27 cellular contexts compared by ENCODE assay signal in the genomic region with DNA sequence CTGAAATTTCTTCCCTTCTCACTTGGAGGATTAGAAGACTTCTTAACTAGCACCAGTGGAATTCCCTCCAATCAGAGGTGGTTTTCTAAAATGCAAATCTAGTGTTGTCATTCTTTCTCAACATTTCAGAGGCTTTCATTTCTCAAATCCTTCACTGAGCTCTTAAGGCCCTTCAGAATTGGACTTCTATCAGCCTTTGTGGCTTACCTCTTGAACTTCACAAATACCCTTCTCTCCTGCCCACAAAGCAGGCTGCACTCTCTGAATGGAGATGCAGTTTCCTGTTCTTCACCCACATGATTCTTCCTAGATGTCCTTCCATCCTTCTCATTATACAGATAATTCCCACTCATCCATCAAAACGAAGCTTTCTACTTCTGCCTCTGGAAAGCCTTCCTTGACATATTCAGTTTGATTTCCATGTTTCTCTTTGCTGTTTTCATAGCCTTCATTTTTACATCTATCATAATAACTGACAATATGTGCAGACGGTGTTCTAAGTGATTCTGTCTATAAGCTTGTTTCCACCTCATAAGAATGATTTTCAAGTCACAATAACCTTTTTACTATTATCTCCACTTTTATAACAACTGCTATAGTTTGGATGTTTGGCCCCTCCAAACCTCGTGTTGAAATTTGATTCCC.
"Had no signal": no experiment of that assay in that cellular context is flagged by ENCODE, and none has a peak within 500 bp of the region (broad histone marks: within the 10 kb centered on the region; RNA-seq: fewer than 3 reads in every experiment).

No MANE protein-coding gene starts in this region.

- H3K36me3 ChIP-seq: neural progenitor cell, ovary, right lobe of liver, sigmoid colon, stomach, thoracic aorta, thyroid gland, tibial nerve, upper lobe of left lung, vagina had no signal

- H3K4me3 ChIP-seq: neural progenitor cell, ovary, psoas muscle, right lobe of liver, sigmoid colon, stomach, thoracic aorta, thyroid gland, tibial nerve, upper lobe of left lung, vagina had no signal

- ATAC-seq: naive thymus-derived CD8-positive, alpha-beta T cell; natural killer cell treated with Interleukin-12 subunit alpha and Interleukin-12 subunit beta and Interleukin-15 and Interleukin-18, amount 100 ng/mL, for 72 hours; psoas muscle; right cardiac atrium; right lobe of liver; stimulated activated effector memory CD8-positive, alpha-beta T cell treated with anti-CD3 and anti-CD28 coated beads, Interleukin-12 subunit alpha, Interleukin-12 subunit beta, amount 100 ng/mL, for 72 hours; stimulated activated naive B cell treated with anti-CD40 and anti-IgM and Interleukin-4, amounts not matched to agents 10 μg/mL and 1 μg/mL and 100 μg/mL, for 72 hours had no signal

- DNase-seq: naive thymus-derived CD8-positive, alpha-beta T cell; nephron progenitor cell; occipital lobe; ovary; posterior cingulate gyrus; psoas muscle; right cardiac atrium; right lobe of liver; sigmoid colon; small intestine; stimulated activated CD4-positive, alpha-beta T cell treated with anti-CD3 and anti-CD28 coated beads, Interleukin-15, amount 100 ng/mL, for 24 hours; stimulated activated CD4-positive, alpha-beta T cell treated with anti-CD3 and anti-CD28 coated beads, Interleukin-2, amount 100 ng/mL, for 24 hours; stimulated activated CD4-positive, alpha-beta T cell treated with anti-CD3 and anti-CD28 coated beads, Interleukin-2, amount 100 ng/mL, for 48 hours; stimulated activated CD4-positive, alpha-beta T cell treated with anti-CD3 and anti-CD28 coated beads, Interleukin-4, amount 100 ng/mL, for 24 hours; stimulated activated naive B cell treated with anti-CD40 and anti-IgM and Interleukin-4, amounts not matched to agents 10 μg/mL and 1 μg/mL and 100 μg/mL, for 72 hours; stimulated activated naive CD4-positive, alpha-beta T cell treated with Interleukin-2 at 50 U/mL for 16 hours; stomach; thyroid gland; trophoblast cell; upper lobe of left lung had no signal

- H3K27ac ChIP-seq: neural progenitor cell, ovary, parathyroid adenoma, psoas muscle, right lobe of liver, sigmoid colon, stomach, thoracic aorta, thyroid gland, tibial nerve, upper lobe of left lung, vagina had no signal

- H3K9me3 ChIP-seq: ovary, psoas muscle, right lobe of liver, sigmoid colon, stomach, thoracic aorta, thyroid gland, tibial nerve, upper lobe of left lung, vagina had no signal

- H3K27me3 ChIP-seq: neural progenitor cell, ovary, right lobe of liver, sigmoid colon, thyroid gland, tibial nerve, upper lobe of left lung, vagina had no signal

- H3K4me1 ChIP-seq: psoas muscle, right lobe of liver, upper lobe of left lung, vagina had no signal
